Comparison of ENCODE assay signal across 8 cellular contexts in the genomic region with DNA sequence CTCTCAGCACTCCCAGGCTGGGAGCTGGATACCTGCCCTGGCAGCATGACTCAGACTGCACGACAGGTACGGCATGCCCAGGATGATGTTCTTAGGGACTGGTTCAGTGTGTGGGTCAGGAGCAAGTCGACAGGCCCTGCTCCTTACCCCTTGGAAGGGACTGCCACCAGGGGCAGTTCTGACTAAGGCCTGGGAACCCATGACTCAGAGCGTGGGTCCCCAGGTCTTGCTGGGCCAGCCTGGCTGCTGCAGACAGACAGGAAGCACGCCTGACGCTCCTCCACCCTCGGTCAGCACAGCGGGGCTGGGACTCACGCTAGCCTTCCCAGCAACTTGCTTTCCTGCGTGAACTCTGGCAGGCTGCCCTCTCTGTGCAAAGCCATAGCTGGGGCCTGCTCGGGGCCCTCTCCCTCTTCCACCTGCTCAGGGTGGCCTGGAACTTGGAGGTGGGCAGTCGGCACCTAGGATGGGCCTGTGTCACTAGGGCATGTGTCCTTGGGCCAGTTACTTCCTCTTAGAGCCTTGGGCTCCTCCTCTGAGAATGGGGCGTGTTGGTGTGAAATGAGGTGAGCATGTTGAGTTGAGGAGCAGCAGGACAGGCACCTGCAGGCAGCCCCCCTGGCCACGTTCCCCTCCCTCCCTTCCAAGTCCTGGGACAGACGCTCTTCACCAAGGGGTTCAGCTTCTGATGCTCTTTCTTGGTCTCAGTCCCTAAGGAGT.
DNase-seq lines count a peak whose midpoint lies in the region; ATAC-seq and TF ChIP-seq lines count a peak whose summit lies in the region.
"Not testable (repeated sequence)": the region's sequence is repeated elsewhere in the genome, so short reads cannot be mapped to it uniquely, and the experiment has no call there.

No MANE protein-coding gene starts in this region.

- H3K36me3 ChIP-seq in GM06990 (ENCODE audit: control insufficient read depth, insufficient read depth, low read length); esophagus squamous epithelium: not testable (repeated sequence)

- 48 to 90% methylated on average over 2 to 6 of the region's 15 CpGs for WGBS in esophagus squamous epithelium, 2 donors

- H3K4me1 Mint-ChIP-seq in activated CD8-positive, alpha-beta T cell treated with anti-CD3 and anti-CD28 coated beads for 36 hours (ENCODE audit: low read depth) = not testable (repeated sequence)
- H3K4me1 Mint-ChIP-seq in stimulated activated naive B cell treated with anti-CD40 and anti-IgM and Interleukin-4, amounts not matched to agents 10 μg/mL and 1 μg/mL and 100 μg/mL, for 72 hours = peaks cover 15 to 25% of the 10 kb centered on the region in 2 donors

- CTCF ChIA-PET in activated CD8-positive, alpha-beta T cell treated with anti-CD3 and anti-CD28 coated beads for 36 hours (lab: Charles Lee) = not testable (repeated sequence)

- not testable (repeated sequence) for H3K27me3 ChIP-seq in GM06990 (replicated peaks; ENCODE audit: control insufficient read depth, insufficient read depth, low read length); esophagus squamous epithelium

- ATAC-seq in GM19035 (IDR thresholded peaks at IDR 0.05; ENCODE audit: unreplicated experiment) = peak; percentile 67
- ATAC-seq in GM21529 (IDR thresholded peaks at IDR 0.05; ENCODE audit: unreplicated experiment) = peak; percentile 77
- peak; percentile 73 for ATAC-seq in HG03039 (IDR thresholded peaks at IDR 0.05; ENCODE audit: unreplicated experiment)
- ATAC-seq in HG03571 (IDR thresholded peaks at IDR 0.05; ENCODE audit: unreplicated experiment) = peak; percentile 87
- peak; percentile 24 for ATAC-seq in activated CD8-positive, alpha-beta T cell treated with anti-CD3 and anti-CD28 coated beads for 36 hours
- ATAC-seq in stimulated activated naive B cell treated with anti-CD40 and anti-IgM and Interleukin-4, amounts not matched to agents 10 μg/mL and 1 μg/mL and 100 μg/mL, for 72 hours (replicated peaks) = peak; percentile 77 to 83

- peaks cover 0 to 35% (median 4%) of the 10 kb centered on the region in 3 donors for H3K4me1 ChIP-seq in esophagus squamous epithelium

- not testable (repeated sequence) for H3K27me3 Mint-ChIP-seq in activated CD8-positive, alpha-beta T cell treated with anti-CD3 and anti-CD28 coated beads for 36 hours; stimulated activated naive B cell treated with anti-CD40 and anti-IgM and Interleukin-4, amounts not matched to agents 10 μg/mL and 1 μg/mL and 100 μg/mL, for 72 hours

- not testable (repeated sequence) for H3K4me3 ChIP-seq in GM06990 (replicated peaks; ENCODE audit: low read depth, low read length); esophagus squamous epithelium

- H3K9me3 Mint-ChIP-seq in activated CD8-positive, alpha-beta T cell treated with anti-CD3 and anti-CD28 coated beads for 36 hours; stimulated activated naive B cell treated with anti-CD40 and anti-IgM and Interleukin-4, amounts not matched to agents 10 μg/mL and 1 μg/mL and 100 μg/mL, for 72 hours: not testable (repeated sequence)

- DNase-seq in GM06990 (ENCODE audit: extremely low read depth, insufficient read length) = peak; percentile 46
- DNase-seq in activated CD8-positive, alpha-beta T cell treated with anti-CD3 and anti-CD28 coated beads for 36 hours; esophagus squamous epithelium (lab: John Stamatoyannopoulos, UW): not testable (repeated sequence)
- peak; percentile 25 for DNase-seq in stimulated activated naive B cell treated with anti-CD40 and anti-IgM and Interleukin-4, amounts not matched to agents 10 μg/mL and 1 μg/mL and 100 μg/mL, for 72 hours

- not testable (repeated sequence) for H3K9me3 ChIP-seq in esophagus squamous epithelium

- H3K4me3 Mint-ChIP-seq in activated CD8-positive, alpha-beta T cell treated with anti-CD3 and anti-CD28 coated beads for 36 hours; stimulated activated naive B cell treated with anti-CD40 and anti-IgM and Interleukin-4, amounts not matched to agents 10 μg/mL and 1 μg/mL and 100 μg/mL, for 72 hours: not testable (repeated sequence)

- not testable (repeated sequence) for H3K27ac Mint-ChIP-seq in activated CD8-positive, alpha-beta T cell treated with anti-CD3 and anti-CD28 coated beads for 36 hours
- H3K27ac Mint-ChIP-seq in stimulated activated naive B cell treated with anti-CD40 and anti-IgM and Interleukin-4, amounts not matched to agents 10 μg/mL and 1 μg/mL and 100 μg/mL, for 72 hours = peak overlapping the region; percentile 53

- peak overlapping the region in 3 of 4 donors; percentile 25 to 63 (median 25) for H3K27ac ChIP-seq in esophagus squamous epithelium

- not testable (repeated sequence) for TF ChIP-seq CTCF in GM06990 (IDR thresholded peaks at IDR 0.05; ENCODE audit: insufficient read depth, low read length, poor library complexity, severe bottlenecking); activated CD8-positive, alpha-beta T cell treated with anti-CD3 and anti-CD28 coated beads for 36 hours (IDR thresholded peaks at IDR 0.05); esophagus squamous epithelium (IDR thresholded peaks at IDR 0.05)

- POLR2A ChIA-PET in activated CD8-positive, alpha-beta T cell treated with anti-CD3 and anti-CD28 coated beads for 36 hours (lab: Charles Lee) = not testable (repeated sequence)

- TF ChIP-seq POLR2A in esophagus squamous epithelium (IDR thresholded peaks at IDR 0.05) = not testable (repeated sequence)

- intact Hi-C loops in activated CD8-positive, alpha-beta T cell treated with anti-CD3 and anti-CD28 coated beads for 36 hours (cut with micrococcal nuclease); esophagus squamous epithelium (cut with DNase I): not testable (repeated sequence)

- not testable (repeated sequence) for H3K36me3 Mint-ChIP-seq in activated CD8-positive, alpha-beta T cell treated with anti-CD3 and anti-CD28 coated beads for 36 hours (ENCODE audit: low read depth); stimulated activated naive B cell treated with anti-CD40 and anti-IgM and Interleukin-4, amounts not matched to agents 10 μg/mL and 1 μg/mL and 100 μg/mL, for 72 hours

Comparison
In these comparisons a context has a peak if more than half of its experiments do, and no peak if none do; other contexts are left out.
1. ATAC-seq: peak in every context shown above with its lines; median percentile 87 in HG03571; 80 in stimulated activated naive B cell treated with anti-CD40 and anti-IgM and Interleukin-4, amounts not matched to agents 10 μg/mL and 1 μg/mL and 100 μg/mL, for 72 hours; 77 in GM21529; 73 in HG03039; 67 in GM19035; 24 in activated CD8-positive, alpha-beta T cell treated with anti-CD3 and anti-CD28 coated beads for 36 hours.